3 cellular contexts compared by ENCODE assay signal in the genomic region with DNA sequence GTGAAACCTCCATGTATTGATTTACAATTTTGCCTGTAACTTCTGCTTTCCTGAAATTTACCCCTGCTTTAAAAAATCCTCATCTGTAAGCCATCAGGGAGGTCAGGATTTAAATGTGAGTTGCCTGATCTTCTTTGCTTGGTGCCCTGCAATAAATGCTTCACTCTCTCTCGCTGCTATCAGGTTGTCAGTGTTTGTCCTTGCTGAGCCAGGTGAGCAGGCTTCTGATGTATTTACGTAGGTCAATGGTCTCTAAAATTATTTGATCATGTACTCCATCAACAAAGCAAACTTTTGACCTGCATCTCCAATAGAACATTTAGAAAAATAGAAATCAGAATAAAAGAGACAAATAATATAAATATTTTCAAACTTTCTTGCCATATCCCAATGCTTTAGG.
TF ChIP-seq lines count a peak whose summit lies in the region.

No MANE protein-coding gene starts in this region.

TF ChIP-seq in GM23338, 12 proteins besides CTCF, POLR2A, EP300 and RAD21 (continues in another document):
- TF ChIP-seq STAT1 (IDR thresholded peaks at IDR 0.05; ENCODE audit: unreplicated experiment) = no peak
- no peak for TF ChIP-seq EZH2phosphoT487 (IDR thresholded peaks at IDR 0.05; ENCODE audit: unreplicated experiment)
- TF ChIP-seq ZNF331 (CRISPR knock-in tag; IDR thresholded peaks at IDR 0.05; ENCODE audit: low read depth) = no peak
- no peak for TF ChIP-seq POLR2AphosphoS5 (IDR thresholded peaks at IDR 0.05; ENCODE audit: low read depth)
- no peak for TF ChIP-seq EZH2 (IDR thresholded peaks at IDR 0.05; ENCODE audit: low read depth, unreplicated experiment)
- no peak for TF ChIP-seq ZNF114 (CRISPR knock-in tag; IDR thresholded peaks at IDR 0.05)
- TF ChIP-seq, protein P1, sequence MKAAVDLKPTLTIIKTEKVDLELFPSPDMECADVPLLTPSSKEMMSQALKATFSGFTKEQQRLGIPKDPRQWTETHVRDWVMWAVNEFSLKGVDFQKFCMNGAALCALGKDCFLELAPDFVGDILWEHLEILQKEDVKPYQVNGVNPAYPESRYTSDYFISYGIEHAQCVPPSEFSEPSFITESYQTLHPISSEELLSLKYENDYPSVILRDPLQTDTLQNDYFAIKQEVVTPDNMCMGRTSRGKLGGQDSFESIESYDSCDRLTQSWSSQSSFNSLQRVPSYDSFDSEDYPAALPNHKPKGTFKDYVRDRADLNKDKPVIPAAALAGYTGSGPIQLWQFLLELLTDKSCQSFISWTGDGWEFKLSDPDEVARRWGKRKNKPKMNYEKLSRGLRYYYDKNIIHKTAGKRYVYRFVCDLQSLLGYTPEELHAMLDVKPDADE (IDR thresholded peaks at IDR 0.05) = no peak
- no peak for TF ChIP-seq NANOG (IDR thresholded peaks at IDR 0.05; ENCODE audit: borderline replicate concordance)

TF ChIP-seq in H1, 55 proteins besides CTCF, POLR2A, EP300 and RAD21:
- no peak for TF ChIP-seq JUND (IDR thresholded peaks at IDR 0.05; ENCODE audit: low read length)
- TF ChIP-seq, protein P2, sequence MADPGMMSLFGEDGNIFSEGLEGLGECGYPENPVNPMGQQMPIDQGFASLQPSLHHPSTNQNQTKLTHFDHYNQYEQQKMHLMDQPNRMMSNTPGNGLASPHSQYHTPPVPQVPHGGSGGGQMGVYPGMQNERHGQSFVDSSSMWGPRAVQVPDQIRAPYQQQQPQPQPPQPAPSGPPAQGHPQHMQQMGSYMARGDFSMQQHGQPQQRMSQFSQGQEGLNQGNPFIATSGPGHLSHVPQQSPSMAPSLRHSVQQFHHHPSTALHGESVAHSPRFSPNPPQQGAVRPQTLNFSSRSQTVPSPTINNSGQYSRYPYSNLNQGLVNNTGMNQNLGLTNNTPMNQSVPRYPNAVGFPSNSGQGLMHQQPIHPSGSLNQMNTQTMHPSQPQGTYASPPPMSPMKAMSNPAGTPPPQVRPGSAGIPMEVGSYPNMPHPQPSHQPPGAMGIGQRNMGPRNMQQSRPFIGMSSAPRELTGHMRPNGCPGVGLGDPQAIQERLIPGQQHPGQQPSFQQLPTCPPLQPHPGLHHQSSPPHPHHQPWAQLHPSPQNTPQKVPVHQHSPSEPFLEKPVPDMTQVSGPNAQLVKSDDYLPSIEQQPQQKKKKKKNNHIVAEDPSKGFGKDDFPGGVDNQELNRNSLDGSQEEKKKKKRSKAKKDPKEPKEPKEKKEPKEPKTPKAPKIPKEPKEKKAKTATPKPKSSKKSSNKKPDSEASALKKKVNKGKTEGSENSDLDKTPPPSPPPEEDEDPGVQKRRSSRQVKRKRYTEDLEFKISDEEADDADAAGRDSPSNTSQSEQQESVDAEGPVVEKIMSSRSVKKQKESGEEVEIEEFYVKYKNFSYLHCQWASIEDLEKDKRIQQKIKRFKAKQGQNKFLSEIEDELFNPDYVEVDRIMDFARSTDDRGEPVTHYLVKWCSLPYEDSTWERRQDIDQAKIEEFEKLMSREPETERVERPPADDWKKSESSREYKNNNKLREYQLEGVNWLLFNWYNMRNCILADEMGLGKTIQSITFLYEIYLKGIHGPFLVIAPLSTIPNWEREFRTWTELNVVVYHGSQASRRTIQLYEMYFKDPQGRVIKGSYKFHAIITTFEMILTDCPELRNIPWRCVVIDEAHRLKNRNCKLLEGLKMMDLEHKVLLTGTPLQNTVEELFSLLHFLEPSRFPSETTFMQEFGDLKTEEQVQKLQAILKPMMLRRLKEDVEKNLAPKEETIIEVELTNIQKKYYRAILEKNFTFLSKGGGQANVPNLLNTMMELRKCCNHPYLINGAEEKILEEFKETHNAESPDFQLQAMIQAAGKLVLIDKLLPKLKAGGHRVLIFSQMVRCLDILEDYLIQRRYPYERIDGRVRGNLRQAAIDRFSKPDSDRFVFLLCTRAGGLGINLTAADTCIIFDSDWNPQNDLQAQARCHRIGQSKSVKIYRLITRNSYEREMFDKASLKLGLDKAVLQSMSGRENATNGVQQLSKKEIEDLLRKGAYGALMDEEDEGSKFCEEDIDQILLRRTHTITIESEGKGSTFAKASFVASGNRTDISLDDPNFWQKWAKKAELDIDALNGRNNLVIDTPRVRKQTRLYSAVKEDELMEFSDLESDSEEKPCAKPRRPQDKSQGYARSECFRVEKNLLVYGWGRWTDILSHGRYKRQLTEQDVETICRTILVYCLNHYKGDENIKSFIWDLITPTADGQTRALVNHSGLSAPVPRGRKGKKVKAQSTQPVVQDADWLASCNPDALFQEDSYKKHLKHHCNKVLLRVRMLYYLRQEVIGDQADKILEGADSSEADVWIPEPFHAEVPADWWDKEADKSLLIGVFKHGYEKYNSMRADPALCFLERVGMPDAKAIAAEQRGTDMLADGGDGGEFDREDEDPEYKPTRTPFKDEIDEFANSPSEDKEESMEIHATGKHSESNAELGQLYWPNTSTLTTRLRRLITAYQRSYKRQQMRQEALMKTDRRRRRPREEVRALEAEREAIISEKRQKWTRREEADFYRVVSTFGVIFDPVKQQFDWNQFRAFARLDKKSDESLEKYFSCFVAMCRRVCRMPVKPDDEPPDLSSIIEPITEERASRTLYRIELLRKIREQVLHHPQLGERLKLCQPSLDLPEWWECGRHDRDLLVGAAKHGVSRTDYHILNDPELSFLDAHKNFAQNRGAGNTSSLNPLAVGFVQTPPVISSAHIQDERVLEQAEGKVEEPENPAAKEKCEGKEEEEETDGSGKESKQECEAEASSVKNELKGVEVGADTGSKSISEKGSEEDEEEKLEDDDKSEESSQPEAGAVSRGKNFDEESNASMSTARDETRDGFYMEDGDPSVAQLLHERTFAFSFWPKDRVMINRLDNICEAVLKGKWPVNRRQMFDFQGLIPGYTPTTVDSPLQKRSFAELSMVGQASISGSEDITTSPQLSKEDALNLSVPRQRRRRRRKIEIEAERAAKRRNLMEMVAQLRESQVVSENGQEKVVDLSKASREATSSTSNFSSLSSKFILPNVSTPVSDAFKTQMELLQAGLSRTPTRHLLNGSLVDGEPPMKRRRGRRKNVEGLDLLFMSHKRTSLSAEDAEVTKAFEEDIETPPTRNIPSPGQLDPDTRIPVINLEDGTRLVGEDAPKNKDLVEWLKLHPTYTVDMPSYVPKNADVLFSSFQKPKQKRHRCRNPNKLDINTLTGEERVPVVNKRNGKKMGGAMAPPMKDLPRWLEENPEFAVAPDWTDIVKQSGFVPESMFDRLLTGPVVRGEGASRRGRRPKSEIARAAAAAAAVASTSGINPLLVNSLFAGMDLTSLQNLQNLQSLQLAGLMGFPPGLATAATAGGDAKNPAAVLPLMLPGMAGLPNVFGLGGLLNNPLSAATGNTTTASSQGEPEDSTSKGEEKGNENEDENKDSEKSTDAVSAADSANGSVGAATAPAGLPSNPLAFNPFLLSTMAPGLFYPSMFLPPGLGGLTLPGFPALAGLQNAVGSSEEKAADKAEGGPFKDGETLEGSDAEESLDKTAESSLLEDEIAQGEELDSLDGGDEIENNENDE (IDR thresholded peaks at IDR 0.05; ENCODE audit: insufficient replicate concordance, low read length) = no peak
- TF ChIP-seq SAP30 (IDR thresholded peaks at IDR 0.05; ENCODE audit: insufficient read depth, insufficient replicate concordance, low read length) = no peak
- TF ChIP-seq PHF8 (conservative IDR thresholded peaks at IDR 0.05; ENCODE audit: low read depth, low read length) = no peak
- no peak for TF ChIP-seq TAF7 (optimal IDR thresholded peaks at IDR 0.05; ENCODE audit: borderline replicate concordance, low read depth, low read length)
- no peak for TF ChIP-seq SIX5 (IDR thresholded peaks at IDR 0.05; ENCODE audit: low read depth, low read length)
- no peak for TF ChIP-seq TEAD4 (IDR thresholded peaks at IDR 0.05; ENCODE audit: low read depth, low read length)
- TF ChIP-seq SIRT6 (IDR thresholded peaks at IDR 0.05; ENCODE audit: low read length) = no peak
- no peak for TF ChIP-seq MAFK (IDR thresholded peaks at IDR 0.05; ENCODE audit: low read depth, low read length)

TF ChIP-seq in HepG2, 621 proteins besides CTCF, POLR2A, EP300 and RAD21 (continues in another document):
- TF ChIP-seq ATF1 (CRISPR knock-in tag; IDR thresholded peaks at IDR 0.05) (no peak), HOXA7 (CRISPR knock-in tag; IDR thresholded peaks at IDR 0.05) (no peak), WIZ (CRISPR knock-in tag; IDR thresholded peaks at IDR 0.05) (no peak), RARG (CRISPR knock-in tag; IDR thresholded peaks at IDR 0.05; ENCODE audit: low read depth) (no peak), ZSCAN29 (CRISPR knock-in tag; conservative IDR thresholded peaks at IDR 0.05) (no peak), MXD4 (CRISPR knock-in tag; IDR thresholded peaks at IDR 0.05) (no peak), ZNF136 (CRISPR knock-in tag; IDR thresholded peaks at IDR 0.05; ENCODE audit: low read depth) (no peak), ZNF569 (CRISPR knock-in tag; IDR thresholded peaks at IDR 0.05; ENCODE audit: borderline replicate concordance) (no peak), TCF12 (IDR thresholded peaks at IDR 0.05) (no peak), TCF12 (CRISPR knock-in tag; IDR thresholded peaks at IDR 0.05) (no peak), MIXL1 (CRISPR knock-in tag; IDR thresholded peaks at IDR 0.05) (no peak), RFX3 (CRISPR knock-in tag; IDR thresholded peaks at IDR 0.05) (no peak)
- TF ChIP-seq, protein P3, sequence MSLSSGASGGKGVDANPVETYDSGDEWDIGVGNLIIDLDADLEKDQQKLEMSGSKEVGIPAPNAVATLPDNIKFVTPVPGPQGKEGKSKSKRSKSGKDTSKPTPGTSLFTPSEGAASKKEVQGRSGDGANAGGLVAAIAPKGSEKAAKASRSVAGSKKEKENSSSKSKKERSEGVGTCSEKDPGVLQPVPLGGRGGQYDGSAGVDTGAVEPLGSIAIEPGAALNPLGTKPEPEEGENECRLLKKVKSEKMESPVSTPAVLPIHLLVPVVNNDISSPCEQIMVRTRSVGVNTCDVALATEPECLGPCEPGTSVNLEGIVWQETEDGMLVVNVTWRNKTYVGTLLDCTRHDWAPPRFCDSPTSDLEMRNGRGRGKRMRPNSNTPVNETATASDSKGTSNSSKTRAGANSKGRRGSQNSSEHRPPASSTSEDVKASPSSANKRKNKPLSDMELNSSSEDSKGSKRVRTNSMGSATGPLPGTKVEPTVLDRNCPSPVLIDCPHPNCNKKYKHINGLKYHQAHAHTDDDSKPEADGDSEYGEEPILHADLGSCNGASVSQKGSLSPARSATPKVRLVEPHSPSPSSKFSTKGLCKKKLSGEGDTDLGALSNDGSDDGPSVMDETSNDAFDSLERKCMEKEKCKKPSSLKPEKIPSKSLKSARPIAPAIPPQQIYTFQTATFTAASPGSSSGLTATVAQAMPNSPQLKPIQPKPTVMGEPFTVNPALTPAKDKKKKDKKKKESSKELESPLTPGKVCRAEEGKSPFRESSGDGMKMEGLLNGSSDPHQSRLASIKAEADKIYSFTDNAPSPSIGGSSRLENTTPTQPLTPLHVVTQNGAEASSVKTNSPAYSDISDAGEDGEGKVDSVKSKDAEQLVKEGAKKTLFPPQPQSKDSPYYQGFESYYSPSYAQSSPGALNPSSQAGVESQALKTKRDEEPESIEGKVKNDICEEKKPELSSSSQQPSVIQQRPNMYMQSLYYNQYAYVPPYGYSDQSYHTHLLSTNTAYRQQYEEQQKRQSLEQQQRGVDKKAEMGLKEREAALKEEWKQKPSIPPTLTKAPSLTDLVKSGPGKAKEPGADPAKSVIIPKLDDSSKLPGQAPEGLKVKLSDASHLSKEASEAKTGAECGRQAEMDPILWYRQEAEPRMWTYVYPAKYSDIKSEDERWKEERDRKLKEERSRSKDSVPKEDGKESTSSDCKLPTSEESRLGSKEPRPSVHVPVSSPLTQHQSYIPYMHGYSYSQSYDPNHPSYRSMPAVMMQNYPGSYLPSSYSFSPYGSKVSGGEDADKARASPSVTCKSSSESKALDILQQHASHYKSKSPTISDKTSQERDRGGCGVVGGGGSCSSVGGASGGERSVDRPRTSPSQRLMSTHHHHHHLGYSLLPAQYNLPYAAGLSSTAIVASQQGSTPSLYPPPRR (CRISPR knock-in tag; IDR thresholded peaks at IDR 0.05; ENCODE audit: borderline replicate concordance) = no peak
- TF ChIP-seq, protein P4, sequence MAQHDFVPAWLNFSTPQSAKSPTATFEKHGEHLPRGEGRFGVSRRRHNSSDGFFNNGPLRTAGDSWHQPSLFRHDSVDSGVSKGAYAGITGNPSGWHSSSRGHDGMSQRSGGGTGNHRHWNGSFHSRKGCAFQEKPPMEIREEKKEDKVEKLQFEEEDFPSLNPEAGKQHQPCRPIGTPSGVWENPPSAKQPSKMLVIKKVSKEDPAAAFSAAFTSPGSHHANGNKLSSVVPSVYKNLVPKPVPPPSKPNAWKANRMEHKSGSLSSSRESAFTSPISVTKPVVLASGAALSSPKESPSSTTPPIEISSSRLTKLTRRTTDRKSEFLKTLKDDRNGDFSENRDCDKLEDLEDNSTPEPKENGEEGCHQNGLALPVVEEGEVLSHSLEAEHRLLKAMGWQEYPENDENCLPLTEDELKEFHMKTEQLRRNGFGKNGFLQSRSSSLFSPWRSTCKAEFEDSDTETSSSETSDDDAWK (CRISPR knock-in tag; IDR thresholded peaks at IDR 0.05) = no peak
- TF ChIP-seq, protein P5, sequence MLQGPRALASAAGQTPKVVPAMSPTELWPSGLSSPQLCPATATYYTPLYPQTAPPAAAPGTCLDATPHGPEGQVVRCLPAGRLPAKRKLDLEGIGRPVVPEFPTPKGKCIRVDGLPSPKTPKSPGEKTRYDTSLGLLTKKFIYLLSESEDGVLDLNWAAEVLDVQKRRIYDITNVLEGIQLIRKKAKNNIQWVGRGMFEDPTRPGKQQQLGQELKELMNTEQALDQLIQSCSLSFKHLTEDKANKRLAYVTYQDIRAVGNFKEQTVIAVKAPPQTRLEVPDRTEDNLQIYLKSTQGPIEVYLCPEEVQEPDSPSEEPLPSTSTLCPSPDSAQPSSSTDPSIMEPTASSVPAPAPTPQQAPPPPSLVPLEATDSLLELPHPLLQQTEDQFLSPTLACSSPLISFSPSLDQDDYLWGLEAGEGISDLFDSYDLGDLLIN (CRISPR knock-in tag; IDR thresholded peaks at IDR 0.05; ENCODE audit: borderline replicate concordance) = no peak
- TF ChIP-seq, protein P6, sequence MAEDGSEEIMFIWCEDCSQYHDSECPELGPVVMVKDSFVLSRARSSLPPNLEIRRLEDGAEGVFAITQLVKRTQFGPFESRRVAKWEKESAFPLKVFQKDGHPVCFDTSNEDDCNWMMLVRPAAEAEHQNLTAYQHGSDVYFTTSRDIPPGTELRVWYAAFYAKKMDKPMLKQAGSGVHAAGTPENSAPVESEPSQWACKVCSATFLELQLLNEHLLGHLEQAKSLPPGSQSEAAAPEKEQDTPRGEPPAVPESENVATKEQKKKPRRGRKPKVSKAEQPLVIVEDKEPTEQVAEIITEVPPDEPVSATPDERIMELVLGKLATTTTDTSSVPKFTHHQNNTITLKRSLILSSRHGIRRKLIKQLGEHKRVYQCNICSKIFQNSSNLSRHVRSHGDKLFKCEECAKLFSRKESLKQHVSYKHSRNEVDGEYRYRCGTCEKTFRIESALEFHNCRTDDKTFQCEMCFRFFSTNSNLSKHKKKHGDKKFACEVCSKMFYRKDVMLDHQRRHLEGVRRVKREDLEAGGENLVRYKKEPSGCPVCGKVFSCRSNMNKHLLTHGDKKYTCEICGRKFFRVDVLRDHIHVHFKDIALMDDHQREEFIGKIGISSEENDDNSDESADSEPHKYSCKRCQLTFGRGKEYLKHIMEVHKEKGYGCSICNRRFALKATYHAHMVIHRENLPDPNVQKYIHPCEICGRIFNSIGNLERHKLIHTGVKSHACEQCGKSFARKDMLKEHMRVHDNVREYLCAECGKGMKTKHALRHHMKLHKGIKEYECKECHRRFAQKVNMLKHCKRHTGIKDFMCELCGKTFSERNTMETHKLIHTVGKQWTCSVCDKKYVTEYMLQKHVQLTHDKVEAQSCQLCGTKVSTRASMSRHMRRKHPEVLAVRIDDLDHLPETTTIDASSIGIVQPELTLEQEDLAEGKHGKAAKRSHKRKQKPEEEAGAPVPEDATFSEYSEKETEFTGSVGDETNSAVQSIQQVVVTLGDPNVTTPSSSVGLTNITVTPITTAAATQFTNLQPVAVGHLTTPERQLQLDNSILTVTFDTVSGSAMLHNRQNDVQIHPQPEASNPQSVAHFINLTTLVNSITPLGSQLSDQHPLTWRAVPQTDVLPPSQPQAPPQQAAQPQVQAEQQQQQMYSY (CRISPR knock-in tag; IDR thresholded peaks at IDR 0.05) = no peak
